ENCODE assay signal across 2 cellular contexts in genomic region chr12:125865236-125865635, GRCh38.
A peak's percentile ranks its signal among the peaks of the same experiment; 100 is the strongest.
DNase-seq lines count a peak whose midpoint lies in the region; TF ChIP-seq lines count a peak whose summit lies in the region.
"Not testable (repeated sequence)": the region's sequence is repeated elsewhere in the genome, so short reads cannot be mapped to it uniquely, and the experiment has no call there.

No MANE protein-coding gene starts in this region.

- H3K4me1 ChIP-seq in A673 (ENCODE audit: insufficient read depth, low read length, poor library complexity, severe bottlenecking) = not testable (repeated sequence)

- BruUV-seq in A673 (replicated peaks; lab: Mats Ljungman, UMichigan) = not testable (repeated sequence)

- H3K9ac ChIP-seq in SK-N-MC (ENCODE audit: insufficient read length) = not testable (repeated sequence)

- TF ChIP-seq CTCF in A673 (conservative IDR thresholded peaks at IDR 0.05; ENCODE audit: low read depth, low read length) = not testable (repeated sequence)

- not testable (repeated sequence) for H3K36me3 ChIP-seq in A673 (ENCODE audit: insufficient read depth, low read length, poor library complexity, severe bottlenecking); SK-N-MC (ENCODE audit: insufficient read depth, low read length)

- CTCF ChIA-PET in A673 (lab: Charles Lee) = not testable (repeated sequence)

- POLR2A ChIA-PET in A673 (lab: Charles Lee; ENCODE audit: low non-redundant PET) = not testable (repeated sequence)

- not testable (repeated sequence) for H3K9me3 ChIP-seq in A673 (ENCODE audit: low read depth, low read length, poor library complexity, severe bottlenecking); SK-N-MC (ENCODE audit: low read depth, low read length)

- not testable (repeated sequence) for H3K27me3 ChIP-seq in A673 (replicated peaks; ENCODE audit: insufficient read depth, low read depth, low read length, poor library complexity)

- intact Hi-C loops in A673 (cut with micrococcal nuclease; ENCODE audit: unreplicated experiment) = not testable (repeated sequence)

- H3K4me3 ChIP-seq in A673 (ENCODE audit: low read depth, low read length, poor library complexity, severe bottlenecking) = not testable (repeated sequence)
- 0 out of 2 replicates have a peak overlapping the region, but pooled peaks have one; percentile 17 for H3K4me3 ChIP-seq in SK-N-MC

- DNase-seq in A673 (ENCODE audit: low spot score) = peak; percentile 35
- peak; percentile 78 for DNase-seq in SK-N-MC (ENCODE audit: low read depth, low spot score)

- not testable (repeated sequence) for H3K27ac ChIP-seq in A673 (ENCODE audit: low read depth, low read length, poor library complexity, severe bottlenecking)
- H3K27ac ChIP-seq in SK-N-MC = peak overlapping the region; percentile 83
